In the genomic region with DNA sequence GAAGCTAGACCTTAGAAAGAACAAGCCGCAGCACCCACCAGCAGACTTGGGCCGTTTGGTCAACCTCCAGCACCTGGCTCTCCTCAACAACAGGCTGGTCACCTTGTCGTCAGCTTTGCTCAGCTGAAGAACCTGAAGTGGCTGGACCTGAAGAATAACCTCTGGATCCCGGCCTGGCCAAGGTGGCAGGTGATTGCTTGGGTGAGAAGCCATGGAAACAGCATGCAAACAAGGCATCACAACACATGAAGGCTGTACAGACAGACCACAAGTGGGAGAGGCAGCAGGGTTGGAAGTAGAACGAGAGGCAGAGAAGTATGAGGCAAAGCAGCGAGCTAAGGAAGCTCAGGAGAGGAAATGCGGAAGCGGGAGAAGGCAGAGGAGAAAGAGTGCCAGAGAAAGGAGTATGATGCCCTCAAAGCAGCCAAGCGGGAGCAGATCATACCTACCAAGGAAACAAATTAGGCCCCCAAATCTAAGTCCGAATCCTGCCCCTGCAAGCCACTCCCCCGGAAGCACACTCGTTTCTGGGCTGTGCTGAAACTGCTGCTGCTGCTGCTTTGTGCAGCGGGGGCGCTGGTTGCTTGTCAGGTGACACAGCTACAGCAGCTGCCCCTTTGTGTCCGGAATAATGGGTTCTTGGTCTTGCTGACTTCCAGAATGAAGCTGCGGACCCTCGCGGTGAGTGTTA, we compare ENCODE assay signal across 12 cellular contexts.
DNase-seq lines count a peak whose midpoint lies in the region; ATAC-seq and TF ChIP-seq lines count a peak whose summit lies in the region.
"Had no signal": no experiment of that assay in that cellular context is flagged by ENCODE, and none has a peak within 500 bp of the region (broad histone marks: within the 10 kb centered on the region; RNA-seq: fewer than 3 reads in every experiment).

No MANE protein-coding gene starts in this region.

- no peak overlapping the region for H3K27ac ChIP-seq in CD4-positive, CD25-positive, alpha-beta regulatory T cell (ENCODE audit: insufficient read depth, low read length, poor library complexity, severe bottlenecking)
- no peak overlapping the region for H3K27ac ChIP-seq in breast epithelium
- H3K27ac ChIP-seq: cardiac muscle cell had no signal

- TF ChIP-seq CTCF in breast epithelium (IDR thresholded peaks at IDR 0.05): no peak

- no peaks in the 10 kb centered on the region for H3K27me3 Mint-ChIP-seq in CD4-positive, CD25-positive, alpha-beta regulatory T cell

- intact Hi-C loops in breast epithelium (cut with DNase I; ENCODE audit: low total_unique reads): no loop called here

- H3K4me3 ChIP-seq in CD4-positive, CD25-positive, alpha-beta regulatory T cell (ENCODE audit: low read depth, low read length): no peak overlapping the region
- H3K4me3 ChIP-seq in breast epithelium: no peak overlapping the region
- H3K4me3 ChIP-seq: cardiac muscle cell had no signal

- DNase-seq in CD4-positive, CD25-positive, alpha-beta regulatory T cell: peak in 1 of 3 donors; percentile 37
- DNase-seq in NCI-H69 (lab: John Stamatoyannopoulos, UW) (peak; percentile 96), ecto neural progenitor cell (ENCODE audit: low spot score) (peak; percentile 46), breast epithelium (ENCODE audit: low spot score in 2 of 2) (no peak), amniotic stem cell (lab: John Stamatoyannopoulos, UW) (no peak)
- DNase-seq: activated CD4-positive, CD25-positive, alpha-beta regulatory T cell; NCI-H446 treated with DMSO at 0.1 percent for 48 hours; stimulated activated CD4-positive, alpha-beta T cell treated with anti-CD3 and anti-CD28 coated beads, Interleukin-4, amount 100 ng/mL, for 24 hours had no signal

- no peaks in the 10 kb centered on the region for H3K27me3 ChIP-seq in CD4-positive, CD25-positive, alpha-beta regulatory T cell (ENCODE audit: control insufficient read depth, insufficient read depth, low read length)
- H3K27me3 ChIP-seq in breast epithelium: no peaks in the 10 kb centered on the region
- H3K27me3 ChIP-seq: cardiac muscle cell had no signal

- ATAC-seq in CD4-positive, CD25-positive, alpha-beta regulatory T cell (ENCODE audit: low read depth in 2 of 2): peak in 1 of 2 donors; percentile 46
- ATAC-seq in GM19351 (IDR thresholded peaks at IDR 0.05; ENCODE audit: unreplicated experiment) (peak; percentile 90), HG02610 (IDR thresholded peaks at IDR 0.05; ENCODE audit: unreplicated experiment) (no peak), GM21381 (IDR thresholded peaks at IDR 0.05; ENCODE audit: unreplicated experiment) (no peak)

- no peaks in the 10 kb centered on the region for H3K4me1 ChIP-seq in CD4-positive, CD25-positive, alpha-beta regulatory T cell (ENCODE audit: control insufficient read depth, insufficient read depth, low read length, poor library complexity, severe bottlenecking)
- H3K4me1 ChIP-seq in breast epithelium: no peaks in the 10 kb centered on the region

- H3K27ac Mint-ChIP-seq in CD4-positive, CD25-positive, alpha-beta regulatory T cell: no peak overlapping the region

- no peak for TF ChIP-seq POLR2A in breast epithelium (IDR thresholded peaks at IDR 0.05)

- peak overlapping the region; percentile 19 to 77 (median 36) for H3K4me3 Mint-ChIP-seq in CD4-positive, CD25-positive, alpha-beta regulatory T cell

- H3K36me3 ChIP-seq in CD4-positive, CD25-positive, alpha-beta regulatory T cell (ENCODE audit: control insufficient read depth, insufficient read depth, low read length): no peaks in the 10 kb centered on the region
- H3K36me3 ChIP-seq in breast epithelium: no peaks in the 10 kb centered on the region
- H3K36me3 ChIP-seq: cardiac muscle cell had no signal

- H3K9me3 Mint-ChIP-seq in CD4-positive, CD25-positive, alpha-beta regulatory T cell: peaks cover 0 to 2% (median 0%) of the 10 kb centered on the region in 7 donors

- H3K36me3 Mint-ChIP-seq in CD4-positive, CD25-positive, alpha-beta regulatory T cell: no peaks in the 10 kb centered on the region

- H3K9me3 ChIP-seq in CD4-positive, CD25-positive, alpha-beta regulatory T cell (ENCODE audit: control insufficient read depth in 2 of 2, low read length in 2 of 2): no peaks in the 10 kb centered on the region
- H3K9me3 ChIP-seq in breast epithelium: peaks cover 3 to 5% of the 10 kb centered on the region in 2 donors

- H3K4me1 Mint-ChIP-seq in CD4-positive, CD25-positive, alpha-beta regulatory T cell: no peaks in the 10 kb centered on the region

Comparison
In these comparisons a context has a peak if more than half of its experiments do, and no peak if none do; other contexts are left out.
1. DNase-seq: peak in NCI-H69 (single experiment) and ecto neural progenitor cell (single experiment); none in breast epithelium (0 of 2) and amniotic stem cell (single experiment).